Comparison of ENCODE assay signal across 8 cellular contexts in genomic region chr6:33247977-33248642, GRCh38. TPM values are rescaled to one million over a fixed set of nuclear protein-coding genes. Genes with fewer than 3 reads are reported as not detected.
DNase-seq lines count a peak whose midpoint lies in the region; ATAC-seq and TF ChIP-seq lines count a peak whose summit lies in the region.

No MANE protein-coding gene starts in this region.

- H3K4me2 ChIP-seq in Loucy (ENCODE audit: low read depth, low read length, poor library complexity, severe bottlenecking), result peak overlapping the region; percentile 99
- H3K4me2 ChIP-seq in fibroblast of lung (ENCODE audit: extremely low read depth, insufficient read depth, low read length), result peak overlapping the region; percentile 100

- H3K4me1 ChIP-seq in Loucy (ENCODE audit: insufficient read depth, low read length, poor library complexity, severe bottlenecking) (peaks cover 22% of the 10 kb centered on the region), fibroblast of lung (ENCODE audit: control insufficient read depth, extremely low read depth, insufficient read depth, low read length) (peaks cover 16% of the 10 kb centered on the region)

- H3K4me1 Mint-ChIP-seq in activated T-helper 17 cell treated with anti-CD3 and anti-CD28 coated beads, Interleukin-2, amount 50 U/mL, for 72 hours, result peaks cover 31% of the 10 kb centered on the region
- peaks cover 20 to 40% (median 38%) of the 10 kb centered on the region in 3 donors for H3K4me1 Mint-ChIP-seq in naive B cell

- ATAC-seq in GM21528 (IDR thresholded peaks at IDR 0.05; ENCODE audit: low FRiP score, unreplicated experiment) (peak; percentile 37), naive B cell (ENCODE audit: low read depth in 2 of 2) (peak; percentile 41 to 44)
- peak; percentile 30 for ATAC-seq in activated T-helper 17 cell treated with anti-CD3 and anti-CD28 coated beads, Interleukin-2, amount 50 U/mL, for 72 hours (replicated peaks)

- peaks cover 3% of the 10 kb centered on the region for H3K27me3 Mint-ChIP-seq in activated T-helper 17 cell treated with anti-CD3 and anti-CD28 coated beads, Interleukin-2, amount 50 U/mL, for 72 hours
- H3K27me3 Mint-ChIP-seq in naive B cell, result peaks cover 0 to 4% (median 4%) of the 10 kb centered on the region in 3 donors

- no peaks in the 10 kb centered on the region for H3K9me3 Mint-ChIP-seq in activated T-helper 17 cell treated with anti-CD3 and anti-CD28 coated beads, Interleukin-2, amount 50 U/mL, for 72 hours
- no peaks in the 10 kb centered on the region for H3K9me3 Mint-ChIP-seq in naive B cell

- no peaks in the 10 kb centered on the region for H3F3A ChIP-seq in Loucy (ENCODE audit: low read depth)

- TF ChIP-seq CTCF in Loucy (conservative IDR thresholded peaks at IDR 0.05; ENCODE audit: low read length) (peak; percentile 81), fibroblast of lung (conservative IDR thresholded peaks at IDR 0.05 in 1 of 2, IDR thresholded peaks at IDR 0.05 in 1 of 2; ENCODE audit: low read depth in 1 of 2, low read length in 2 of 2) (peak; percentile 88 to 91)

- H2AFZ ChIP-seq in Loucy (ENCODE audit: low read length) (peak overlapping the region; percentile 91), fibroblast of lung (ENCODE audit: low read length) (peak overlapping the region; percentile 86)

- H3K9ac ChIP-seq in Loucy (ENCODE audit: low read depth, low read length, poor library complexity, severe bottlenecking), result peak overlapping the region; percentile 81
- H3K9ac ChIP-seq in fibroblast of lung (ENCODE audit: insufficient read depth, low read length), result peak overlapping the region; percentile 81

- H3K27me3 ChIP-seq in Loucy (ENCODE audit: insufficient read depth, low read length, poor library complexity, severe bottlenecking) (no peaks in the 10 kb centered on the region), fibroblast of lung (ENCODE audit: control insufficient read depth, insufficient read depth, low read length) (no peaks in the 10 kb centered on the region)

- peak overlapping the region; percentile 87 for H3K4me3 Mint-ChIP-seq in activated T-helper 17 cell treated with anti-CD3 and anti-CD28 coated beads, Interleukin-2, amount 50 U/mL, for 72 hours
- peak overlapping the region; percentile 89 to 95 (median 92) for H3K4me3 Mint-ChIP-seq in naive B cell

- peak overlapping the region; percentile 94 for H3K27ac ChIP-seq in fibroblast of lung (ENCODE audit: insufficient read depth, low read length)

- H3K9me2 ChIP-seq in Loucy (replicated peaks; ENCODE audit: low read depth, low read length), result no peaks in the 10 kb centered on the region

- H3K36me3 Mint-ChIP-seq in activated T-helper 17 cell treated with anti-CD3 and anti-CD28 coated beads, Interleukin-2, amount 50 U/mL, for 72 hours (ENCODE audit: low read depth), result peaks cover 39% of the 10 kb centered on the region
- H3K36me3 Mint-ChIP-seq in naive B cell, result peaks cover 5 to 7% of the 10 kb centered on the region in 2 donors

- peaks cover 4% of the 10 kb centered on the region; the same call in 1 of the 2 replicates for H3K36me3 ChIP-seq in Loucy (ENCODE audit: insufficient read depth, low read length)
- H3K36me3 ChIP-seq in fibroblast of lung (ENCODE audit: control insufficient read depth, insufficient read depth, low read length), result no peaks in the 10 kb centered on the region

- H3K4me3 ChIP-seq in Loucy (ENCODE audit: low read length, poor library complexity, severe bottlenecking) (peak overlapping the region; percentile 86), fibroblast of lung (replicated peaks in 1 of 4; ENCODE audit: control extremely low read depth in 1 of 4, insufficient read depth in 1 of 4, low read depth in 3 of 4, low read length in 4 of 4) (peak overlapping the region; percentile 42 to 68 (median 57))

- peak overlapping the region; percentile 93 for H3K27ac Mint-ChIP-seq in activated T-helper 17 cell treated with anti-CD3 and anti-CD28 coated beads, Interleukin-2, amount 50 U/mL, for 72 hours
- H3K27ac Mint-ChIP-seq in naive B cell, result peak overlapping the region; percentile 91 to 99 (median 97)

- H4K20me1 ChIP-seq in Loucy (ENCODE audit: insufficient read depth, low read length, poor library complexity, severe bottlenecking) (no peaks in the 10 kb centered on the region), fibroblast of lung (ENCODE audit: control insufficient read depth, extremely low read depth, insufficient read depth, low read length) (no peaks in the 10 kb centered on the region)

- peak; percentile 35 to 91 (median 80) for DNase-seq in C1 segment of cervical spinal cord (lab: John Stamatoyannopoulos, UW)
- DNase-seq in RPMI8226, result peak; percentile 93
- DNase-seq in fibroblast of lung (ENCODE audit: low read depth in 2 of 2), result peak; percentile 73 to 87
- peak; percentile 87 for DNase-seq in naive B cell
- peak; percentile 75 to 88 for DNase-seq in stimulated activated CD8-positive, alpha-beta memory T cell treated with anti-CD3 and anti-CD28 coated beads, Interleukin-7, amount 100 ng/mL, for 48 hours (ENCODE audit: extremely low read depth in 1 of 2, low read depth in 1 of 2)

- H3K79me2 ChIP-seq in Loucy (ENCODE audit: insufficient read depth, low read length) (peaks cover 13% of the 10 kb centered on the region), fibroblast of lung (ENCODE audit: control insufficient read depth, insufficient read depth, low read length) (no peaks in the 10 kb centered on the region)

- H3K9me3 ChIP-seq in Loucy (ENCODE audit: insufficient read depth, low read depth, low read length) (no peaks in the 10 kb centered on the region), fibroblast of lung (ENCODE audit: control insufficient read depth, insufficient read depth, low read depth, low read length) (no peaks in the 10 kb centered on the region)

RNA-seq across cellular contexts. Expression of gene VPS52, which starts 23.6 kb away (rescaled TPM):
- 10 to 100 TPM; 42.5 to 43.2 TPM for total RNA-seq in activated T-helper 17 cell treated with anti-CD3 and anti-CD28 coated beads, Interleukin-2, amount 50 U/mL, for 72 hours
- total RNA-seq in fibroblast of lung, result 33.4 and 44.9 TPM in 2 replicates
- 53.2 and 75.6 TPM in 2 replicates for polyA plus RNA-seq in fibroblast of lung
- polyA plus RNA-seq in fibroblast of lung (2012), result 25.8 and 35.2 TPM in 2 replicates
- polyA minus RNA-seq in fibroblast of lung (ENCODE audit: low replicate concordance), result 85.4 and 86.0 TPM in 2 replicates
- polyA plus RNA-seq in naive B cell (ENCODE audit: low read depth in 6 of 6), result 10 to 100 TPM in 5 of 6 donors, 1 to 10 TPM in 1; 5.3 to 18.9 (median 14.4) TPM

RNA-seq across cellular contexts. Expression of gene RPS18, which starts 23.8 kb away (rescaled TPM):
- total RNA-seq in activated T-helper 17 cell treated with anti-CD3 and anti-CD28 coated beads, Interleukin-2, amount 50 U/mL, for 72 hours, result 1,000 to 10,000 TPM; 3,349 to 4,633 TPM
- 4,034 and 6,125 TPM in 2 replicates for total RNA-seq in fibroblast of lung
- polyA plus RNA-seq in fibroblast of lung (4,559 and 4,995 TPM in 2 replicates), naive B cell (ENCODE audit: low read depth in 6 of 6) (over 10,000 TPM in 1 of 6 donors, 1,000 to 10,000 TPM in 5; 6,561 to 10,092 (median 8,290) TPM)
- 4,991 and 5,271 TPM in 2 replicates for polyA plus RNA-seq in fibroblast of lung (2012)
- 1,497 and 1,729 TPM in 2 replicates for polyA minus RNA-seq in fibroblast of lung (ENCODE audit: low replicate concordance)

RNA-seq across cellular contexts. Expression of gene B3GALT4, which starts 28.8 kb away (rescaled TPM):
- total RNA-seq in activated T-helper 17 cell treated with anti-CD3 and anti-CD28 coated beads, Interleukin-2, amount 50 U/mL, for 72 hours, result 1 to 10 TPM; 4.0 to 5.8 TPM
- 5.1 and 11.1 TPM in 2 replicates for total RNA-seq in fibroblast of lung
- 1.6 and 2.3 TPM in 2 replicates for polyA plus RNA-seq in fibroblast of lung
- 3.0 and 4.0 TPM in 2 replicates for polyA plus RNA-seq in fibroblast of lung (2012)
- polyA minus RNA-seq in fibroblast of lung (ENCODE audit: low replicate concordance), result 6.1 and 8.2 TPM in 2 replicates
- polyA plus RNA-seq in naive B cell (ENCODE audit: low read depth in 6 of 6), result 10 to 100 TPM; 18.3 to 31.6 (median 22.2) TPM

RNA-seq across cellular contexts. Expression of gene RING1, which starts 39.8 kb away (rescaled TPM):
- 10 to 100 TPM; 22.7 to 25.1 TPM for total RNA-seq in activated T-helper 17 cell treated with anti-CD3 and anti-CD28 coated beads, Interleukin-2, amount 50 U/mL, for 72 hours
- 30.6 and 33.1 TPM in 2 replicates for total RNA-seq in fibroblast of lung
- 24.7 and 27.3 TPM in 2 replicates for polyA plus RNA-seq in fibroblast of lung
- 51.3 and 58.5 TPM in 2 replicates for polyA plus RNA-seq in fibroblast of lung (2012)
- 45.7 and 60.7 TPM in 2 replicates for polyA minus RNA-seq in fibroblast of lung (ENCODE audit: low replicate concordance)
- 10 to 100 TPM in 1 of 6 donors, 1 to 10 TPM in 5; 2.8 to 12.1 (median 7.4) TPM for polyA plus RNA-seq in naive B cell (ENCODE audit: low read depth in 6 of 6)

RNA-seq across cellular contexts. Expression of gene WDR46, which starts 40.9 kb away (rescaled TPM):
- 10 to 100 TPM; 51.2 to 98.7 TPM for total RNA-seq in activated T-helper 17 cell treated with anti-CD3 and anti-CD28 coated beads, Interleukin-2, amount 50 U/mL, for 72 hours
- total RNA-seq in fibroblast of lung, result 55.2 and 67.3 TPM in 2 replicates
- 31.1 and 45.0 TPM in 2 replicates for polyA plus RNA-seq in fibroblast of lung
- 42.9 and 62.3 TPM in 2 replicates for polyA plus RNA-seq in fibroblast of lung (2012)
- 37.5 and 130 TPM in 2 replicates for polyA minus RNA-seq in fibroblast of lung (ENCODE audit: low replicate concordance)
- polyA plus RNA-seq in naive B cell (ENCODE audit: low read depth in 6 of 6), result 10 to 100 TPM; 50.5 to 78.0 (median 59.3) TPM

Comparison
In these comparisons a context has a peak if more than half of its experiments do, and no peak if none do; other contexts are left out.
1. Peak in every context shown above with its lines: DNase-seq, ATAC-seq, H3K4me3 ChIP-seq and H3K27ac ChIP-seq.